In genomic region chr6:34888874-34889555, GRCh38 we compare ENCODE assay signal across 1 cellular context.
TF ChIP-seq lines count a peak whose summit lies in the region.

Gene ANKS1A (plus strand): TSS chr6:34889255. CDS start chr6:34889403, 148 bp downstream.

TF ChIP-seq in HepG2, 621 proteins besides CTCF, POLR2A, EP300 and RAD21 (continued from another document and continues in another):
- TF ChIP-seq ZBTB25 (CRISPR knock-in tag; IDR thresholded peaks at IDR 0.05) (no peak), SMC3 (IDR thresholded peaks at IDR 0.05; ENCODE audit: low read length) (no peak), CREB1 (IDR thresholded peaks at IDR 0.05) (peak; percentile 97), CREB1 (CRISPR knock-in tag; IDR thresholded peaks at IDR 0.05) (peak; percentile 97), CEBPB (IDR thresholded peaks at IDR 0.05; ENCODE audit: borderline replicate concordance, low read depth, low read length) (no peak), ZNF772 (CRISPR knock-in tag; IDR thresholded peaks at IDR 0.05) (peak; percentile 90; the same call in 1 of the 2 replicates), ZNF7 (CRISPR knock-in tag; IDR thresholded peaks at IDR 0.05) (no peak), ATF5 (CRISPR knock-in tag; IDR thresholded peaks at IDR 0.05; ENCODE audit: low read depth) (no peak), AGO2 (optimal IDR thresholded peaks at IDR 0.05; ENCODE audit: low read depth, low read length) (peak; percentile 43), ZNF24 (IDR thresholded peaks at IDR 0.05) (no peak), MXD3 (CRISPR knock-in tag; IDR thresholded peaks at IDR 0.05) (peak; percentile 62; the same call in 1 of the 2 replicates), ETV5 (CRISPR knock-in tag; IDR thresholded peaks at IDR 0.05; ENCODE audit: borderline replicate concordance) (peak; percentile 51), ZNF709 (CRISPR knock-in tag; IDR thresholded peaks at IDR 0.05) (peak; percentile 57; the same call in 1 of the 2 replicates), BCLAF1 (IDR thresholded peaks at IDR 0.05) (no peak), TGIF2 (CRISPR knock-in tag; IDR thresholded peaks at IDR 0.05) (peak; percentile 26; the same call in 1 of the 2 replicates), CERS6 (CRISPR knock-in tag; IDR thresholded peaks at IDR 0.05) (no peak), ZXDC (CRISPR knock-in tag; IDR thresholded peaks at IDR 0.05) (no peak), MTA1 (CRISPR knock-in tag; IDR thresholded peaks at IDR 0.05; ENCODE audit: borderline replicate concordance) (peak; percentile 82; the same call in 1 of the 2 replicates), DDIT3 (CRISPR knock-in tag; IDR thresholded peaks at IDR 0.05) (no peak), TERF1 (CRISPR knock-in tag; IDR thresholded peaks at IDR 0.05) (no peak), RXRB (CRISPR knock-in tag; IDR thresholded peaks at IDR 0.05; ENCODE audit: borderline replicate concordance) (peak; percentile 30; the same call in 1 of the 2 replicates), ZBTB39 (CRISPR knock-in tag; IDR thresholded peaks at IDR 0.05) (no peak), JUNB (CRISPR knock-in tag; IDR thresholded peaks at IDR 0.05; ENCODE audit: borderline replicate concordance) (no peak), KLF13 (CRISPR knock-in tag; IDR thresholded peaks at IDR 0.05) (no peak), ZMAT5 (CRISPR knock-in tag; IDR thresholded peaks at IDR 0.05; ENCODE audit: borderline replicate concordance, low read depth) (no peak), ZNF160 (CRISPR knock-in tag; IDR thresholded peaks at IDR 0.05) (no peak), SP5 (CRISPR knock-in tag; IDR thresholded peaks at IDR 0.05; ENCODE audit: borderline replicate concordance, low read depth) (peak; percentile 89), FOXC1 (CRISPR knock-in tag; IDR thresholded peaks at IDR 0.05; ENCODE audit: borderline replicate concordance) (no peak), ZNF878 (CRISPR knock-in tag; IDR thresholded peaks at IDR 0.05) (no peak), ZNF234 (CRISPR knock-in tag; conservative IDR thresholded peaks at IDR 0.05) (no peak; the same call in 1 of the 2 replicates), ZNF577 (CRISPR knock-in tag; IDR thresholded peaks at IDR 0.05; ENCODE audit: borderline replicate concordance, low read depth) (no peak), CEBPG (CRISPR knock-in tag; IDR thresholded peaks at IDR 0.05) (no peak), FOXM1 (CRISPR knock-in tag; IDR thresholded peaks at IDR 0.05) (no peak), NFAT5 (CRISPR knock-in tag; IDR thresholded peaks at IDR 0.05) (no peak), ZBTB49 (CRISPR knock-in tag; IDR thresholded peaks at IDR 0.05; ENCODE audit: borderline replicate concordance) (no peak)
